In genomic region chr7:98870807-98871491, GRCh38 we compare ENCODE assay signal across 1 cellular context.
TF ChIP-seq lines count a peak whose summit lies in the region.

No MANE protein-coding gene starts in this region.

TF ChIP-seq in A549, 52 proteins besides CTCF, POLR2A, EP300 and RAD21:
- TF ChIP-seq ZSCAN20 (CRISPR knock-in tag; IDR thresholded peaks at IDR 0.05) (no peak), NFE2L2 (conservative IDR thresholded peaks at IDR 0.05; ENCODE audit: low read length) (no peak), ZFP36 (IDR thresholded peaks at IDR 0.05; ENCODE audit: borderline replicate concordance, partially characterized antibody) (no peak), CHD2 (IDR thresholded peaks at IDR 0.05; ENCODE audit: low read length, partially characterized antibody) (no peak), HDAC2 (IDR thresholded peaks at IDR 0.05) (no peak), HOXB5 (CRISPR knock-in tag; IDR thresholded peaks at IDR 0.05) (no peak), MAFK (IDR thresholded peaks at IDR 0.05; ENCODE audit: partially characterized antibody) (no peak), MYC (IDR thresholded peaks at IDR 0.05; ENCODE audit: borderline replicate concordance, low read length) (no peak), RNF2 (IDR thresholded peaks at IDR 0.05; ENCODE audit: borderline replicate concordance, low read depth) (no peak), HMGXB4 (CRISPR knock-in tag; IDR thresholded peaks at IDR 0.05; ENCODE audit: borderline replicate concordance) (no peak), HOXA7 (CRISPR knock-in tag; IDR thresholded peaks at IDR 0.05) (no peak), PHF8 (IDR thresholded peaks at IDR 0.05; ENCODE audit: borderline replicate concordance, low read depth) (no peak)
